Comparison of ENCODE assay signal across 12 cellular contexts in genomic region chr19:4302238-4302630, GRCh38. TPM values are rescaled to one million over a fixed set of nuclear protein-coding genes. Genes with fewer than 3 reads are reported as not detected.
DNase-seq lines count a peak whose midpoint lies in the region; ATAC-seq and TF ChIP-seq lines count a peak whose summit lies in the region.
"Had no signal": no experiment of that assay in that cellular context is flagged by ENCODE, and none has a peak within 500 bp of the region (broad histone marks: within the 10 kb centered on the region; RNA-seq: fewer than 3 reads in every experiment).

TMIGD2 (minus strand) TSS chr19:4302389; CDS start chr19:4302385, 4 bp downstream.

- peak within 1 kb of the TSS; percentile 63 for H3K27ac ChIP-seq in neural progenitor cell
- H3K27ac ChIP-seq in foreskin keratinocyte: no peak within 1 kb of the TSS
- H3K27ac ChIP-seq: breast epithelium, sigmoid colon had no signal

- H3K79me2 ChIP-seq in neural progenitor cell (ENCODE audit: low read depth): peaks cover 6% of the 10 kb centered on the region

- H3K4me1 Mint-ChIP-seq in Caco-2 (ENCODE audit: low read depth, unreplicated experiment): peaks cover 10% of the 10 kb centered on the region
- peaks cover 31% of the 10 kb centered on the region for H3K4me1 Mint-ChIP-seq in activated naive CD8-positive, alpha-beta T cell treated with anti-CD3 and anti-CD28 coated beads, Interleukin-2, amount 10 ng/mL, durations not matched to agents 7 days and 5 days
- H3K4me1 Mint-ChIP-seq in neural progenitor cell: peaks cover 14% of the 10 kb centered on the region

- in situ Hi-C loops in HAP-1 (cut with MboI; ENCODE audit: low sequenced_read_pairs): no loop called here

- DNase-seq in Caco-2: no peak
- no peak for DNase-seq in NT2/D1 (ENCODE audit: low read depth, low spot score)
- no peak for DNase-seq in activated naive CD8-positive, alpha-beta T cell treated with anti-CD3 and anti-CD28 coated beads, Interleukin-2, amount 10 ng/mL, durations not matched to agents 7 days and 5 days
- no peak for DNase-seq in neural progenitor cell (ENCODE audit: low spot score)
- DNase-seq in HAP-1 (ENCODE audit: low spot score in 2 of 2): no peak
- no peak for DNase-seq in NCI-H2107 treated with DMSO at 0.1 percent for 48 hours (lab: John Stamatoyannopoulos, UW; ENCODE audit: unreplicated experiment)
- DNase-seq in foreskin keratinocyte: no peak
- DNase-seq: COR-L47, NCI-H510A treated with DMSO at 0.1 percent for 48 hours, sigmoid colon had no signal

- H4K20me1 ChIP-seq in neural progenitor cell (ENCODE audit: low read depth): no peaks in the 10 kb centered on the region

- H3K27me3 ChIP-seq in Caco-2 (replicated peaks; ENCODE audit: control insufficient read depth, insufficient read depth, low read length) (no peaks in the 10 kb centered on the region), NT2/D1 (ENCODE audit: insufficient read depth, insufficient read length) (no peaks in the 10 kb centered on the region), neural progenitor cell (no peaks in the 10 kb centered on the region), HAP-1 (ENCODE audit: low read depth) (no peaks in the 10 kb centered on the region), foreskin keratinocyte (no peaks in the 10 kb centered on the region)

- H3K27me3 Mint-ChIP-seq in Caco-2 (ENCODE audit: insufficient read depth, unreplicated experiment): no peaks in the 10 kb centered on the region
- no peaks in the 10 kb centered on the region for H3K27me3 Mint-ChIP-seq in activated naive CD8-positive, alpha-beta T cell treated with anti-CD3 and anti-CD28 coated beads, Interleukin-2, amount 10 ng/mL, durations not matched to agents 7 days and 5 days
- H3K27me3 Mint-ChIP-seq in neural progenitor cell (ENCODE audit: insufficient read depth, low read depth): peaks cover 4% of the 10 kb centered on the region

- peak within 1 kb of the TSS; percentile 29 for H3K4me2 ChIP-seq in neural progenitor cell

- TF ChIP-seq CTCF in Caco-2 (IDR thresholded peaks at IDR 0.05; ENCODE audit: insufficient read depth in 1 of 2, low read depth in 1 of 2, low read length in 1 of 2, severe bottlenecking in 1 of 2, unreplicated experiment in 1 of 2): no peak
- TF ChIP-seq CTCF in neural progenitor cell (IDR thresholded peaks at IDR 0.05): no peak
- TF ChIP-seq CTCF in foreskin keratinocyte (conservative IDR thresholded peaks at IDR 0.05): no peak

- H3K9ac ChIP-seq in NT2/D1 (ENCODE audit: insufficient read length, low read depth) (peak within 1 kb of the TSS; percentile 62), neural progenitor cell (no peak within 1 kb of the TSS)

- peaks cover 13% of the 10 kb centered on the region for H3F3A ChIP-seq in neural progenitor cell (ENCODE audit: low read depth)

- H3K9me3 ChIP-seq in Caco-2: no peaks in the 10 kb centered on the region
- no peaks in the 10 kb centered on the region for H3K9me3 ChIP-seq in NT2/D1 (ENCODE audit: insufficient read depth, low read length)
- no peaks in the 10 kb centered on the region for H3K9me3 ChIP-seq in neural progenitor cell (ENCODE audit: low read depth)
- no peaks in the 10 kb centered on the region for H3K9me3 ChIP-seq in HAP-1
- H3K9me3 ChIP-seq: breast epithelium, sigmoid colon had no signal

- H3K4me3 ChIP-seq in Caco-2 (ENCODE audit: low read depth, low read length) (no peak within 1 kb of the TSS), NT2/D1 (ENCODE audit: insufficient read length, low read depth) (no peak within 1 kb of the TSS), neural progenitor cell (no peak within 1 kb of the TSS), HAP-1 (no peak within 1 kb of the TSS)
- H3K4me3 ChIP-seq: breast epithelium, sigmoid colon had no signal

- H2AFZ ChIP-seq in neural progenitor cell (replicated peaks): peak within 1 kb of the TSS; percentile 95

- BruUV-seq in Caco-2 (replicated peaks; lab: Mats Ljungman, UMichigan): no TSS peak

- H3K9me3 Mint-ChIP-seq in Caco-2 (ENCODE audit: unreplicated experiment) (no peaks in the 10 kb centered on the region), neural progenitor cell (peaks cover 2% of the 10 kb centered on the region)
- no peaks in the 10 kb centered on the region for H3K9me3 Mint-ChIP-seq in activated naive CD8-positive, alpha-beta T cell treated with anti-CD3 and anti-CD28 coated beads, Interleukin-2, amount 10 ng/mL, durations not matched to agents 7 days and 5 days

- no peaks in the 10 kb centered on the region for H3K4me1 ChIP-seq in Caco-2
- H3K4me1 ChIP-seq in NT2/D1 (ENCODE audit: insufficient read depth, insufficient read length): peaks cover 14% of the 10 kb centered on the region
- peaks cover 10% of the 10 kb centered on the region for H3K4me1 ChIP-seq in neural progenitor cell
- no peaks in the 10 kb centered on the region for H3K4me1 ChIP-seq in HAP-1
- H3K4me1 ChIP-seq in foreskin keratinocyte: no peaks in the 10 kb centered on the region
- H3K4me1 ChIP-seq: breast epithelium had no signal

- POLR2A ChIA-PET in Caco-2 (lab: Charles Lee): no interaction called here
- POLR2A ChIA-PET in activated naive CD8-positive, alpha-beta T cell treated with anti-CD3 and anti-CD28 coated beads, Interleukin-2, amount 10 ng/mL, durations not matched to agents 7 days and 5 days (lab: Charles Lee): interaction anchor here (0.5 to 2.1 kb wide), 7 partner anchors 8 to 103 kb away, joined by 3 to 9 read pairs (median 5); partner anchors contain the start of gene MPND

- H3K36me3 Mint-ChIP-seq in Caco-2 (ENCODE audit: insufficient read depth, unreplicated experiment) (no peaks in the 10 kb centered on the region), neural progenitor cell (peaks cover 6% of the 10 kb centered on the region)
- H3K36me3 Mint-ChIP-seq in activated naive CD8-positive, alpha-beta T cell treated with anti-CD3 and anti-CD28 coated beads, Interleukin-2, amount 10 ng/mL, durations not matched to agents 7 days and 5 days: peaks cover 10% of the 10 kb centered on the region

- no peaks in the 10 kb centered on the region for H3K36me3 ChIP-seq in Caco-2 (ENCODE audit: control insufficient read depth, insufficient read depth, low read length)
- H3K36me3 ChIP-seq in NT2/D1 (ENCODE audit: insufficient read depth, insufficient read length, low read length): peaks cover 8% of the 10 kb centered on the region
- H3K36me3 ChIP-seq in neural progenitor cell: no peaks in the 10 kb centered on the region
- no peaks in the 10 kb centered on the region for H3K36me3 ChIP-seq in HAP-1 (replicated peaks)
- H3K36me3 ChIP-seq: breast epithelium, sigmoid colon had no signal

- no peak within 1 kb of the TSS for H3K4me3 Mint-ChIP-seq in Caco-2 (ENCODE audit: unreplicated experiment)
- peak within 1 kb of the TSS; percentile 85 for H3K4me3 Mint-ChIP-seq in activated naive CD8-positive, alpha-beta T cell treated with anti-CD3 and anti-CD28 coated beads, Interleukin-2, amount 10 ng/mL, durations not matched to agents 7 days and 5 days
- peak within 1 kb of the TSS; percentile 38 for H3K4me3 Mint-ChIP-seq in neural progenitor cell

- CTCF ChIA-PET in Caco-2 (lab: Charles Lee): interaction anchor here (0.6 kb wide), 1 partner anchor 94 kb away, joined by 5 read pairs; no protein-coding TSS in a partner anchor

- intact Hi-C loops in Caco-2 (cut with micrococcal nuclease; ENCODE audit: unreplicated experiment): no loop called here

- H3K27ac Mint-ChIP-seq in Caco-2 (ENCODE audit: unreplicated experiment): peak within 1 kb of the TSS; percentile 8
- H3K27ac Mint-ChIP-seq in activated naive CD8-positive, alpha-beta T cell treated with anti-CD3 and anti-CD28 coated beads, Interleukin-2, amount 10 ng/mL, durations not matched to agents 7 days and 5 days: peak within 1 kb of the TSS; percentile 88
- peak within 1 kb of the TSS; percentile 64 for H3K27ac Mint-ChIP-seq in neural progenitor cell

- ATAC-seq in activated naive CD8-positive, alpha-beta T cell treated with anti-CD3 and anti-CD28 coated beads, Interleukin-2, amount 10 ng/mL, durations not matched to agents 7 days and 5 days (ENCODE audit: low read depth): peak; percentile 20
- no peak for ATAC-seq in foreskin keratinocyte

RNA-seq across cellular contexts. Expression of gene TMIGD2, which starts in this region (rescaled TPM):
- total RNA-seq in Caco-2 (2022): not detected in 2 replicates
- 10 to 100 TPM; 49.3 to 50.5 TPM for total RNA-seq in activated naive CD8-positive, alpha-beta T cell treated with anti-CD3 and anti-CD28 coated beads, Interleukin-2, amount 10 ng/mL, durations not matched to agents 7 days and 5 days
- 0.19 and 1.3 TPM in 2 replicates for total RNA-seq in neural progenitor cell (ENCODE audit: low replicate concordance)
- not detected in 2 replicates for total RNA-seq in foreskin keratinocyte
- not detected in 2 replicates for polyA plus RNA-seq in foreskin keratinocyte
- total RNA-seq: breast epithelium, RPMI7951, sigmoid colon had no signal

Comparison
In these comparisons a context has a peak if more than half of its experiments do, and no peak if none do; other contexts are left out.
1. RNA of gene TMIGD2 (total RNA-seq): 49.3 to 50.5 TPM in activated naive CD8-positive, alpha-beta T cell treated with anti-CD3 and anti-CD28 coated beads, Interleukin-2, amount 10 ng/mL, durations not matched to agents 7 days and 5 days; 0.19 to 1.3 TPM in neural progenitor cell, not detected in Caco-2 and not detected in foreskin keratinocyte; every median in the first group is over 10 times any median in the second.
2. H3K27ac Mint-ChIP-seq: peak in every context shown above with its lines; median percentile 88 in activated naive CD8-positive, alpha-beta T cell treated with anti-CD3 and anti-CD28 coated beads, Interleukin-2, amount 10 ng/mL, durations not matched to agents 7 days and 5 days; 64 in neural progenitor cell; 8 in Caco-2.